In genomic region chr12:106941481-106942156, GRCh38 we compare ENCODE assay signal across 1 cellular context.
TF ChIP-seq lines count a peak whose summit lies in the region.

No MANE protein-coding gene starts in this region.

TF ChIP-seq in K562, 482 proteins besides CTCF, POLR2A, EP300 and RAD21 (continued from another document and continues in another):
- TF ChIP-seq, protein P1, sequence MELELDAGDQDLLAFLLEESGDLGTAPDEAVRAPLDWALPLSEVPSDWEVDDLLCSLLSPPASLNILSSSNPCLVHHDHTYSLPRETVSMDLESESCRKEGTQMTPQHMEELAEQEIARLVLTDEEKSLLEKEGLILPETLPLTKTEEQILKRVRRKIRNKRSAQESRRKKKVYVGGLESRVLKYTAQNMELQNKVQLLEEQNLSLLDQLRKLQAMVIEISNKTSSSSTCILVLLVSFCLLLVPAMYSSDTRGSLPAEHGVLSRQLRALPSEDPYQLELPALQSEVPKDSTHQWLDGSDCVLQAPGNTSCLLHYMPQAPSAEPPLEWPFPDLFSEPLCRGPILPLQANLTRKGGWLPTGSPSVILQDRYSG (tag; conservative IDR thresholded peaks at IDR 0.05; ENCODE audit: low read depth) = no peak
- TF ChIP-seq NBN (IDR thresholded peaks at IDR 0.05; ENCODE audit: low read depth) (peak; percentile 19; the same call in 1 of the 2 replicates), ZNF280B (CRISPR knock-in tag; IDR thresholded peaks at IDR 0.05) (no peak), ZBED1 (IDR thresholded peaks at IDR 0.05) (no peak), SAFB2 (IDR thresholded peaks at IDR 0.05; ENCODE audit: borderline replicate concordance, low read depth, low read length, severe bottlenecking) (no peak), HINFP (tag; conservative IDR thresholded peaks at IDR 0.05; ENCODE audit: low read depth) (no peak), TAF7 (tag; IDR thresholded peaks at IDR 0.05) (no peak), ZNF592 (IDR thresholded peaks at IDR 0.05) (peak; percentile 28; the same call in 1 of the 2 replicates), SIN3A (IDR thresholded peaks at IDR 0.05; ENCODE audit: borderline replicate concordance in 2 of 2, control insufficient read depth in 1 of 2, low read depth in 2 of 2, low read length in 2 of 2) (no peak), FOXA3 (CRISPR knock-in tag; conservative IDR thresholded peaks at IDR 0.05 in 1 of 2, IDR thresholded peaks at IDR 0.05 in 1 of 2) (no peak), FOSL1 (tag; conservative IDR thresholded peaks at IDR 0.05) (peak; percentile 76), MED1 (CRISPR knock-in tag; IDR thresholded peaks at IDR 0.05; ENCODE audit: borderline replicate concordance) (no peak), HNRNPL (IDR thresholded peaks at IDR 0.05; ENCODE audit: low read depth, low read length) (no peak), ZNF561 (CRISPR knock-in tag; conservative IDR thresholded peaks at IDR 0.05) (no peak), XRCC5 (IDR thresholded peaks at IDR 0.05; ENCODE audit: low read depth, low read length) (no peak), ZNF24 (IDR thresholded peaks at IDR 0.05) (peak; percentile 96), ZNF551 (CRISPR knock-in tag; IDR thresholded peaks at IDR 0.05) (no peak), ZBTB49 (CRISPR knock-in tag; IDR thresholded peaks at IDR 0.05; ENCODE audit: borderline replicate concordance) (no peak), ZEB2 (IDR thresholded peaks at IDR 0.05) (no peak), GTF2A2 (tag; IDR thresholded peaks at IDR 0.05) (no peak), ZNF695 (CRISPR knock-in tag; IDR thresholded peaks at IDR 0.05) (no peak), SMC3 (conservative IDR thresholded peaks at IDR 0.05; ENCODE audit: insufficient read depth, low read depth, low read length) (no peak), KDM1A (IDR thresholded peaks at IDR 0.05) (peak; percentile 18 to 66; a peak in 2 of 4 replicates), PCBP2 (IDR thresholded peaks at IDR 0.05; ENCODE audit: low read depth, low read length, poor library complexity, severe bottlenecking) (no peak), ZBTB12 (CRISPR knock-in tag; IDR thresholded peaks at IDR 0.05) (no peak), SRSF7 (optimal IDR thresholded peaks at IDR 0.05; ENCODE audit: low read depth, low read length) (no peak), MCM5 (IDR thresholded peaks at IDR 0.05; ENCODE audit: low read depth) (no peak), CBFA2T2 (conservative IDR thresholded peaks at IDR 0.05) (peak; percentile 80), ZNF143 (CRISPR knock-in tag; IDR thresholded peaks at IDR 0.05) (no peak), HEY1 (CRISPR knock-in tag; IDR thresholded peaks at IDR 0.05; ENCODE audit: borderline replicate concordance) (no peak), SETDB1 (IDR thresholded peaks at IDR 0.05; ENCODE audit: low read length) (no peak), ETS1 (conservative IDR thresholded peaks at IDR 0.05; ENCODE audit: control insufficient read depth, low read depth, low read length) (no peak), SRF (CRISPR knock-in tag; IDR thresholded peaks at IDR 0.05) (no peak), CBX5 (IDR thresholded peaks at IDR 0.05; ENCODE audit: borderline replicate concordance, low read depth) (no peak), ZNF766 (CRISPR knock-in tag; conservative IDR thresholded peaks at IDR 0.05) (0 out of 2 replicates have a peak, but pooled peaks have one; percentile 36), EHMT2 (IDR thresholded peaks at IDR 0.05) (no peak), ZNF316 (IDR thresholded peaks at IDR 0.05) (no peak), YBX1 (IDR thresholded peaks at IDR 0.05) (no peak), SUPT5H (IDR thresholded peaks at IDR 0.05) (no peak), RBM15 (IDR thresholded peaks at IDR 0.05; ENCODE audit: insufficient read depth, low read length) (no peak)
- TF ChIP-seq, protein P2, sequence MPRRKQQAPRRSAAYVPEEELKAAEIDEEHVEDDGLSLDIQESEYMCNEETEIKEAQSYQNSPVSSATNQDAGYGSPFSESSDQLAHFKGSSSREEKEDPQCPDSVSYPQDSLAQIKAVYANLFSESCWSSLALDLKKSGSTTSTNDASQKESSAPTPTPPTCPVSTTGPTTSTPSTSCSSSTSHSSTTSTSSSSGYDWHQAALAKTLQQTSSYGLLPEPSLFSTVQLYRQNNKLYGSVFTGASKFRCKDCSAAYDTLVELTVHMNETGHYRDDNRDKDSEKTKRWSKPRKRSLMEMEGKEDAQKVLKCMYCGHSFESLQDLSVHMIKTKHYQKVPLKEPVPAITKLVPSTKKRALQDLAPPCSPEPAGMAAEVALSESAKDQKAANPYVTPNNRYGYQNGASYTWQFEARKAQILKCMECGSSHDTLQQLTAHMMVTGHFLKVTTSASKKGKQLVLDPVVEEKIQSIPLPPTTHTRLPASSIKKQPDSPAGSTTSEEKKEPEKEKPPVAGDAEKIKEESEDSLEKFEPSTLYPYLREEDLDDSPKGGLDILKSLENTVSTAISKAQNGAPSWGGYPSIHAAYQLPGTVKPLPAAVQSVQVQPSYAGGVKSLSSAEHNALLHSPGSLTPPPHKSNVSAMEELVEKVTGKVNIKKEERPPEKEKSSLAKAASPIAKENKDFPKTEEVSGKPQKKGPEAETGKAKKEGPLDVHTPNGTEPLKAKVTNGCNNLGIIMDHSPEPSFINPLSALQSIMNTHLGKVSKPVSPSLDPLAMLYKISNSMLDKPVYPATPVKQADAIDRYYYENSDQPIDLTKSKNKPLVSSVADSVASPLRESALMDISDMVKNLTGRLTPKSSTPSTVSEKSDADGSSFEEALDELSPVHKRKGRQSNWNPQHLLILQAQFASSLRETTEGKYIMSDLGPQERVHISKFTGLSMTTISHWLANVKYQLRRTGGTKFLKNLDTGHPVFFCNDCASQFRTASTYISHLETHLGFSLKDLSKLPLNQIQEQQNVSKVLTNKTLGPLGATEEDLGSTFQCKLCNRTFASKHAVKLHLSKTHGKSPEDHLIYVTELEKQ (CRISPR knock-in tag; IDR thresholded peaks at IDR 0.05) = no peak
- TF ChIP-seq, protein P3, sequence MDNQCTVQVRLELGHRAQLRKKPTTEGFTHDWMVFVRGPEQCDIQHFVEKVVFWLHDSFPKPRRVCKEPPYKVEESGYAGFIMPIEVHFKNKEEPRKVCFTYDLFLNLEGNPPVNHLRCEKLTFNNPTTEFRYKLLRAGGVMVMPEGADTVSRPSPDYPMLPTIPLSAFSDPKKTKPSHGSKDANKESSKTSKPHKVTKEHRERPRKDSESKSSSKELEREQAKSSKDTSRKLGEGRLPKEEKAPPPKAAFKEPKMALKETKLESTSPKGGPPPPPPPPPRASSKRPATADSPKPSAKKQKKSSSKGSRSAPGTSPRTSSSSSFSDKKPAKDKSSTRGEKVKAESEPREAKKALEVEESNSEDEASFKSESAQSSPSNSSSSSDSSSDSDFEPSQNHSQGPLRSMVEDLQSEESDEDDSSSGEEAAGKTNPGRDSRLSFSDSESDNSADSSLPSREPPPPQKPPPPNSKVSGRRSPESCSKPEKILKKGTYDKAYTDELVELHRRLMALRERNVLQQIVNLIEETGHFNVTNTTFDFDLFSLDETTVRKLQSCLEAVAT (IDR thresholded peaks at IDR 0.05) = no peak
- TF ChIP-seq, protein P4, sequence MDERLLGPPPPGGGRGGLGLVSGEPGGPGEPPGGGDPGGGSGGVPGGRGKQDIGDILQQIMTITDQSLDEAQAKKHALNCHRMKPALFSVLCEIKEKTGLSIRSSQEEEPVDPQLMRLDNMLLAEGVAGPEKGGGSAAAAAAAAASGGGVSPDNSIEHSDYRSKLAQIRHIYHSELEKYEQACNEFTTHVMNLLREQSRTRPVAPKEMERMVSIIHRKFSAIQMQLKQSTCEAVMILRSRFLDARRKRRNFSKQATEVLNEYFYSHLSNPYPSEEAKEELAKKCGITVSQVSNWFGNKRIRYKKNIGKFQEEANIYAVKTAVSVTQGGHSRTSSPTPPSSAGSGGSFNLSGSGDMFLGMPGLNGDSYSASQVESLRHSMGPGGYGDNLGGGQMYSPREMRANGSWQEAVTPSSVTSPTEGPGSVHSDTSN (CRISPR knock-in tag; IDR thresholded peaks at IDR 0.05; ENCODE audit: low read depth) = no peak
- TF ChIP-seq, protein P4 (tag; conservative IDR thresholded peaks at IDR 0.05; ENCODE audit: low read depth) = peak; percentile 94
